In genomic region chr20:23205656-23206055, GRCh38 we compare ENCODE assay signal across 9 cellular contexts.
DNase-seq lines count a peak whose midpoint lies in the region; ATAC-seq, FAIRE-seq and TF ChIP-seq lines count a peak whose summit lies in the region.
"Had no signal": no experiment of that assay in that cellular context is flagged by ENCODE, and none has a peak within 500 bp of the region (broad histone marks: within the 10 kb centered on the region; RNA-seq: fewer than 3 reads in every experiment).

No MANE protein-coding gene starts in this region.

- DNase-seq in NCI-H1417 (lab: John Stamatoyannopoulos, UW): peak in 2 of 3 experiments; percentile 21 to 53
- no peak for DNase-seq in NCI-H1417 treated with DMSO at 0.1 percent for 48 hours (lab: John Stamatoyannopoulos, UW)
- peak; percentile 69 to 76 for DNase-seq in foreskin fibroblast
- DNase-seq in vagina (ENCODE audit: extremely low spot score in 2 of 2): peak in 1 of 2 donors; percentile 87
- no peak for DNase-seq in HTR-8/SVneo (ENCODE audit: insufficient read length, low spot score)
- DNase-seq in COR-L47 (lab: John Stamatoyannopoulos, UW): no peak

- H3K9me3 Mint-ChIP-seq in stimulated activated memory B cell treated with anti-CD40 and anti-IgM and Interleukin-4, amounts not matched to agents 10 μg/mL and 1 μg/mL and 100 μg/mL, for 72 hours: no peaks in the 10 kb centered on the region

- no peak for ATAC-seq in stimulated activated memory B cell treated with anti-CD40 and anti-IgM and Interleukin-4, amounts not matched to agents 10 μg/mL and 1 μg/mL and 100 μg/mL, for 72 hours

- intact Hi-C loops in vagina (cut with DNase I): no loop called here

- FAIRE-seq in HTR-8/SVneo (lab: Jason Lieb, UNC): no peak

- no peaks in the 10 kb centered on the region for H3K36me3 ChIP-seq in mucosa of rectum (ENCODE audit: control insufficient read depth in 2 of 2, insufficient read depth in 2 of 2, low read length in 2 of 2)
- H3K36me3 ChIP-seq in vagina: no peaks in the 10 kb centered on the region

- no peak overlapping the region for H3K4me3 ChIP-seq in foreskin fibroblast (ENCODE audit: low read depth in 1 of 2, low read length in 2 of 2)
- H3K4me3 ChIP-seq in mucosa of rectum (ENCODE audit: low read length in 2 of 2): no peak overlapping the region
- no peak overlapping the region for H3K4me3 ChIP-seq in vagina

- H3K27me3 ChIP-seq in mucosa of rectum (ENCODE audit: control insufficient read depth in 2 of 2, insufficient read depth in 2 of 2, low read length in 2 of 2): no peaks in the 10 kb centered on the region
- H3K27me3 ChIP-seq in vagina: no peaks in the 10 kb centered on the region

- no peaks in the 10 kb centered on the region for H3K4me1 Mint-ChIP-seq in stimulated activated memory B cell treated with anti-CD40 and anti-IgM and Interleukin-4, amounts not matched to agents 10 μg/mL and 1 μg/mL and 100 μg/mL, for 72 hours

- TF ChIP-seq CTCF in foreskin fibroblast (IDR thresholded peaks at IDR 0.05; ENCODE audit: low read depth, low read length) (no peak), vagina (IDR thresholded peaks at IDR 0.05) (no peak)

- no peak overlapping the region for H3K4me3 Mint-ChIP-seq in stimulated activated memory B cell treated with anti-CD40 and anti-IgM and Interleukin-4, amounts not matched to agents 10 μg/mL and 1 μg/mL and 100 μg/mL, for 72 hours

- H3K27ac Mint-ChIP-seq in stimulated activated memory B cell treated with anti-CD40 and anti-IgM and Interleukin-4, amounts not matched to agents 10 μg/mL and 1 μg/mL and 100 μg/mL, for 72 hours: no peak overlapping the region

- no peaks in the 10 kb centered on the region for H3K36me3 Mint-ChIP-seq in stimulated activated memory B cell treated with anti-CD40 and anti-IgM and Interleukin-4, amounts not matched to agents 10 μg/mL and 1 μg/mL and 100 μg/mL, for 72 hours

- H3K9ac ChIP-seq in mucosa of rectum (ENCODE audit: low read depth in 1 of 2, low read length in 2 of 2): peak overlapping the region in 1 of 2 donors; percentile 22

- no peak for TF ChIP-seq POLR2A in vagina (IDR thresholded peaks at IDR 0.05)

- H3K27me3 Mint-ChIP-seq in stimulated activated memory B cell treated with anti-CD40 and anti-IgM and Interleukin-4, amounts not matched to agents 10 μg/mL and 1 μg/mL and 100 μg/mL, for 72 hours: peaks cover 20% of the 10 kb centered on the region

- peak overlapping the region; percentile 3 to 62 for H3K27ac ChIP-seq in mucosa of rectum (ENCODE audit: low read depth in 2 of 2, low read length in 2 of 2)
- H3K27ac ChIP-seq in vagina: peak overlapping the region; percentile 27
- H3K27ac ChIP-seq: 22Rv1 had no signal

- H3K4me1 ChIP-seq in mucosa of rectum (ENCODE audit: control insufficient read depth in 2 of 2, insufficient read depth in 2 of 2, low read length in 2 of 2) (peaks cover 7 to 31% of the 10 kb centered on the region in 2 donors), vagina (peaks cover 35% of the 10 kb centered on the region)

- H3K9me3 ChIP-seq in mucosa of rectum (ENCODE audit: control insufficient read depth in 2 of 2, low read length in 2 of 2) (no peaks in the 10 kb centered on the region), vagina (no peaks in the 10 kb centered on the region)

Comparison
In these comparisons a context has a peak if more than half of its experiments do, and no peak if none do; other contexts are left out.
1. DNase-seq: peak in NCI-H1417 (2 of 3) and foreskin fibroblast (2 of 2); none in NCI-H1417 treated with DMSO at 0.1 percent for 48 hours (single experiment), HTR-8/SVneo (single experiment) and COR-L47 (single experiment).